19 cellular contexts compared by ENCODE assay signal in genomic region chr7:12802070-12802469, GRCh38.
DNase-seq lines count a peak whose midpoint lies in the region; ATAC-seq and TF ChIP-seq lines count a peak whose summit lies in the region.
"Had no signal": no experiment of that assay in that cellular context is flagged by ENCODE, and none has a peak within 500 bp of the region (broad histone marks: within the 10 kb centered on the region; RNA-seq: fewer than 3 reads in every experiment).

No MANE protein-coding gene starts in this region.

- no peak overlapping the region for H3K27ac ChIP-seq in RWPE1
- peak overlapping the region; percentile 77 to 86 for H3K27ac ChIP-seq in esophagus (ENCODE audit: low read depth in 2 of 2, low read length in 1 of 2)
- H3K27ac ChIP-seq in CD4-positive, alpha-beta memory T cell (ENCODE audit: low read depth, low read length) = no peak overlapping the region
- no peak overlapping the region for H3K27ac ChIP-seq in upper lobe of left lung
- H3K27ac ChIP-seq: esophagus muscularis mucosa, neural progenitor cell had no signal

- no peaks in the 10 kb centered on the region for H3K36me3 Mint-ChIP-seq in CD4-positive, alpha-beta memory T cell
- H3K36me3 Mint-ChIP-seq: activated naive CD8-positive, alpha-beta T cell; neural progenitor cell had no signal

- no peaks in the 10 kb centered on the region for H3K9me3 Mint-ChIP-seq in CD4-positive, alpha-beta memory T cell
- H3K9me3 Mint-ChIP-seq: neural progenitor cell; stimulated activated naive CD8-positive, alpha-beta T cell treated with anti-CD3 and anti-CD28 coated beads, Interleukin-15, Interleukin-2, amounts not matched to agents 100 ng/mL and 50 ng/mL, for 24 hours; T-helper 1 cell treated with Interleukin-12 subunit alpha and Interleukin-12 subunit beta and Interleukin-4 antibody, amounts not matched to agents 30 μg/mL and 1 μg/mL, for 36 hours had no signal

- DNase-seq in ELF-1 (ENCODE audit: low read depth, low spot score) (peak; percentile 13), RWPE1 (ENCODE audit: low spot score) (peak; percentile 26), retinal pigment epithelial cell (ENCODE audit: low read depth) (peak; percentile 86), upper lobe of left lung (no peak)
- DNase-seq in CD4-positive, alpha-beta memory T cell = no peak
- DNase-seq: activated T-cell treated with anti-CD3 and anti-CD28 coated beads, Interleukin-2, amount 50 U/mL, for 1 hour; caudate nucleus; DMS79; NCI-H1930; RPMI8226 had no signal

- TF ChIP-seq CTCF in RWPE1 (conservative IDR thresholded peaks at IDR 0.05; ENCODE audit: low read depth) (no peak), retinal pigment epithelial cell (conservative IDR thresholded peaks at IDR 0.05; ENCODE audit: low read depth, low read length) (no peak), upper lobe of left lung (IDR thresholded peaks at IDR 0.05) (no peak)

- WGBS in esophagus, 2 donors = 27 to 32% methylated on average over 2 of the region's 2 CpGs
- 62 to 79% methylated on average over 2 of the region's 2 CpGs for WGBS in upper lobe of left lung, 2 donors

- intact Hi-C loops in CD4-positive, alpha-beta memory T cell (cut with micrococcal nuclease) = no loop called here

- no peaks in the 10 kb centered on the region for H3K27me3 ChIP-seq in esophagus (ENCODE audit: control insufficient read depth in 1 of 2, insufficient read depth in 2 of 2, low read length in 2 of 2)
- H3K27me3 ChIP-seq in CD4-positive, alpha-beta memory T cell (ENCODE audit: insufficient read depth, low read length) = no peaks in the 10 kb centered on the region
- H3K27me3 ChIP-seq in upper lobe of left lung = no peaks in the 10 kb centered on the region
- H3K27me3 ChIP-seq: esophagus muscularis mucosa, neural progenitor cell had no signal

- CTCF ChIA-PET in RWPE1 (lab: Yijun Ruan, JAX) = interaction anchor here (0.6 kb wide), 1 partner anchor 87 kb away, joined by 5 read pairs; no protein-coding TSS in a partner anchor
- CTCF ChIA-PET in CD4-positive, alpha-beta memory T cell (lab: Charles Lee; ENCODE audit: partially characterized antibody) = no interaction called here

- ATAC-seq in HG02870 (IDR thresholded peaks at IDR 0.05; ENCODE audit: unreplicated experiment) = no peak
- ATAC-seq in upper lobe of left lung (ENCODE audit: low FRiP score in 2 of 2) = no peak
- no peak for ATAC-seq in HG03025 (IDR thresholded peaks at IDR 0.05; ENCODE audit: low FRiP score, unreplicated experiment)

- no peak for TF ChIP-seq EP300 in upper lobe of left lung (IDR thresholded peaks at IDR 0.05)

- H3K4me3 Mint-ChIP-seq in CD4-positive, alpha-beta memory T cell = no peak overlapping the region
- H3K4me3 Mint-ChIP-seq: activated naive CD8-positive, alpha-beta T cell; B cell; neural progenitor cell; stimulated activated naive CD8-positive, alpha-beta T cell treated with anti-CD3 and anti-CD28 coated beads, Interleukin-15, Interleukin-2, amounts not matched to agents 100 ng/mL and 50 ng/mL, for 24 hours; T-helper 1 cell treated with Interleukin-12 subunit alpha and Interleukin-12 subunit beta and Interleukin-4 antibody, amounts not matched to agents 30 μg/mL and 1 μg/mL, for 36 hours had no signal

- no peaks in the 10 kb centered on the region for H3K4me1 Mint-ChIP-seq in CD4-positive, alpha-beta memory T cell
- H3K4me1 Mint-ChIP-seq: B cell had no signal

- H3K9me3 ChIP-seq in esophagus (ENCODE audit: control insufficient read depth in 2 of 2, insufficient read depth in 1 of 2, low read depth in 1 of 2, low read length in 1 of 2) = no peaks in the 10 kb centered on the region
- no peaks in the 10 kb centered on the region for H3K9me3 ChIP-seq in CD4-positive, alpha-beta memory T cell (ENCODE audit: control insufficient read depth in 1 of 2, low read length in 2 of 2)
- H3K9me3 ChIP-seq in upper lobe of left lung = no peaks in the 10 kb centered on the region
- H3K9me3 ChIP-seq: esophagus muscularis mucosa had no signal

- TF ChIP-seq POLR2A in upper lobe of left lung (IDR thresholded peaks at IDR 0.05) = no peak

- H3K27me3 Mint-ChIP-seq in CD4-positive, alpha-beta memory T cell = no peaks in the 10 kb centered on the region
- H3K27me3 Mint-ChIP-seq: activated naive CD8-positive, alpha-beta T cell; B cell; stimulated activated naive CD8-positive, alpha-beta T cell treated with anti-CD3 and anti-CD28 coated beads, Interleukin-15, Interleukin-2, amounts not matched to agents 100 ng/mL and 50 ng/mL, for 24 hours had no signal

- H3K4me3 ChIP-seq in esophagus (ENCODE audit: low read depth in 1 of 2, low read length in 2 of 2) (no peak overlapping the region), retinal pigment epithelial cell (ENCODE audit: low read length) (no peak overlapping the region), upper lobe of left lung (no peak overlapping the region)
- no peak overlapping the region for H3K4me3 ChIP-seq in CD4-positive, alpha-beta memory T cell (ENCODE audit: low read length in 2 of 2)
- H3K4me3 ChIP-seq: esophagus muscularis mucosa, neural progenitor cell had no signal

- H3K4me1 ChIP-seq in esophagus (ENCODE audit: control insufficient read depth in 2 of 2, insufficient read depth in 2 of 2, low read length in 1 of 2) (peaks cover 0 to 3% of the 10 kb centered on the region in 2 donors), upper lobe of left lung (peaks cover 0 to 3% (median 0%) of the 10 kb centered on the region in 4 donors)
- no peaks in the 10 kb centered on the region for H3K4me1 ChIP-seq in CD4-positive, alpha-beta memory T cell (ENCODE audit: insufficient read depth, low read length)

- no peaks in the 10 kb centered on the region for H3K36me3 ChIP-seq in esophagus (ENCODE audit: control insufficient read depth in 2 of 2, insufficient read depth in 2 of 2, low read length in 1 of 2)
- no peaks in the 10 kb centered on the region for H3K36me3 ChIP-seq in CD4-positive, alpha-beta memory T cell (ENCODE audit: insufficient read depth, low read length)
- no peaks in the 10 kb centered on the region for H3K36me3 ChIP-seq in upper lobe of left lung
- H3K36me3 ChIP-seq: esophagus muscularis mucosa, neural progenitor cell had no signal

- POLR2A ChIA-PET in RWPE1 (lab: Yijun Ruan, JAX; ENCODE audit: low non-redundant PET) = no interaction called here
- POLR2A ChIA-PET in CD4-positive, alpha-beta memory T cell (lab: Charles Lee; ENCODE audit: partially characterized antibody) = no interaction called here

- no peak overlapping the region for H3K27ac Mint-ChIP-seq in CD4-positive, alpha-beta memory T cell
- H3K27ac Mint-ChIP-seq: activated naive CD8-positive, alpha-beta T cell; B cell; neural progenitor cell; stimulated activated naive CD8-positive, alpha-beta T cell treated with anti-CD3 and anti-CD28 coated beads, Interleukin-15, Interleukin-2, amounts not matched to agents 100 ng/mL and 50 ng/mL, for 24 hours; T-helper 1 cell treated with Interleukin-12 subunit alpha and Interleukin-12 subunit beta and Interleukin-4 antibody, amounts not matched to agents 30 μg/mL and 1 μg/mL, for 36 hours had no signal

Comparison
In these comparisons a context has a peak if more than half of its experiments do, and no peak if none do; other contexts are left out.
1. DNase-seq: peak in ELF-1 (single experiment), RWPE1 (single experiment) and retinal pigment epithelial cell (single experiment); none in CD4-positive, alpha-beta memory T cell (0 of 5) and upper lobe of left lung (0 of 2).
2. H3K27ac ChIP-seq: peak in esophagus (2 of 2); none in RWPE1 (single experiment), CD4-positive, alpha-beta memory T cell (single experiment) and upper lobe of left lung (0 of 4).